In the genomic region with DNA sequence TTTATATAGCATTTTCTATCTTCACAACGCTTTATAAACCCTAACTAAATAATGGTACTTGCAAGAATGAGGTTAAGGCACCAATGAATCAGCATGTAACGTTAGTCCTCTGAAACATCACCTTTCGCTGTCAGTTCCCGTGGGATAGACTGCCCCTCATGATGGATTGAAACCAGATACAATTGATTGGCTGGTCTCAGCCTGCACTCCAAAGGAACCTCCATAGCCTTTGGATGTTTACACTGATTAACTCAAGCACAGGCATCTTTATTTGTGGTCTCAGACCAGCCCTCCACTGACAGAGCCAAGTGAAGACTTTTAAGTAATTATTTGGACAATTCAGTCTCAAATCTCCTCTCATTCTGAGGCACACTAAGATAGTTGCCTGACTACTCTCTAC, we compare ENCODE assay signal across 25 cellular contexts. TPM values are rescaled to one million over a fixed set of nuclear protein-coding genes. Genes with fewer than 3 reads are reported as not detected.
DNase-seq lines count a peak whose midpoint lies in the region; ATAC-seq and TF ChIP-seq lines count a peak whose summit lies in the region.
"Had no signal": no experiment of that assay in that cellular context is flagged by ENCODE, and none has a peak within 500 bp of the region (broad histone marks: within the 10 kb centered on the region; RNA-seq: fewer than 3 reads in every experiment).

No MANE protein-coding gene starts in this region.

- no peak overlapping the region for H3K4me3 Mint-ChIP-seq in GM23338
- no peak overlapping the region for H3K4me3 Mint-ChIP-seq in nephron progenitor cell
- H3K4me3 Mint-ChIP-seq: CD14-positive monocyte; CD4-positive, alpha-beta memory T cell; CD4-positive, CD25-positive, alpha-beta regulatory T cell; CD8-positive, alpha-beta memory T cell had no signal

- no peaks in the 10 kb centered on the region for H3K27me3 Mint-ChIP-seq in GM23338 (ENCODE audit: insufficient read depth, low read depth, poor library complexity)
- no peaks in the 10 kb centered on the region for H3K27me3 Mint-ChIP-seq in nephron progenitor cell (ENCODE audit: low read depth, poor library complexity)
- H3K27me3 Mint-ChIP-seq: CD4-positive, alpha-beta memory T cell; CD4-positive, CD25-positive, alpha-beta regulatory T cell; CD8-positive, alpha-beta memory T cell had no signal

- H3K4me1 Mint-ChIP-seq in GM23338 (peaks cover 6% of the 10 kb centered on the region; the same call in 2 of the 3 replicates), nephron progenitor cell (peaks cover 19% of the 10 kb centered on the region)
- H3K4me1 Mint-ChIP-seq: CD14-positive monocyte; CD4-positive, alpha-beta memory T cell; CD4-positive, CD25-positive, alpha-beta regulatory T cell; CD8-positive, alpha-beta memory T cell had no signal

- no peaks in the 10 kb centered on the region for H3K9me2 ChIP-seq in GM23338 (ENCODE audit: insufficient read depth)

- H3K4me2 ChIP-seq in GM23338, result no peak overlapping the region
- H3K4me2 ChIP-seq: BLaER1 had no signal

- POLR2A ChIA-PET in GM10248 (lab: Yijun Ruan, JAX), result no interaction called here

- no peaks in the 10 kb centered on the region for H4K20me1 ChIP-seq in GM23338 (replicated peaks; ENCODE audit: insufficient read depth)
- H4K20me1 ChIP-seq: BLaER1 had no signal

- no peaks in the 10 kb centered on the region for H3K27me3 ChIP-seq in GM23338 (ENCODE audit: insufficient read depth)
- H3K27me3 ChIP-seq: BE2C, BLaER1 had no signal

- H3K27ac Mint-ChIP-seq in GM23338, result peak overlapping the region; percentile 64
- H3K27ac Mint-ChIP-seq in nephron progenitor cell, result no peak overlapping the region
- H3K27ac Mint-ChIP-seq: CD14-positive monocyte; CD4-positive, alpha-beta memory T cell; CD4-positive, CD25-positive, alpha-beta regulatory T cell; CD8-positive, alpha-beta memory T cell had no signal

- CTCF ChIA-PET in GM10248 (lab: Yijun Ruan, JAX), result no interaction called here

- no peak overlapping the region; the same call in 1 of the 2 replicates for H2AFZ ChIP-seq in GM23338

- no peak overlapping the region for H3K4me3 ChIP-seq in GM23338
- H3K4me3 ChIP-seq: BLaER1, GM12878 had no signal

- DNase-seq in GM23338 (ENCODE audit: low spot score) (no peak), islet precursor cell (peak; percentile 54), nephron progenitor cell (peak; percentile 4), dedifferentiated amniotic fluid mesenchymal stem cell (ENCODE audit: extremely low spot score) (no peak), omental fat pad (ENCODE audit: low spot score) (no peak), GM10248 (ENCODE audit: extremely low spot score) (no peak)
- DNase-seq: 8988T; ACHN; BE2C; C1 segment of cervical spinal cord; CD4-positive, alpha-beta memory T cell; CD4-positive, CD25-positive, alpha-beta regulatory T cell; CD8-positive, alpha-beta memory T cell; COR-L47; DMS 273 treated with DMSO at 0.1 percent for 48 hours; DMS153; DMS53; DMS79; DND-41; EL; GF-D8 had no signal

- H3K4me1 ChIP-seq in GM23338 (ENCODE audit: insufficient read depth), result no peaks in the 10 kb centered on the region
- H3K4me1 ChIP-seq: BE2C, BLaER1 had no signal

- H3K36me3 ChIP-seq in GM23338 (ENCODE audit: insufficient read depth), result no peaks in the 10 kb centered on the region
- H3K36me3 ChIP-seq: BE2C, BLaER1 had no signal

- no peaks in the 10 kb centered on the region for H3K79me2 ChIP-seq in GM23338 (replicated peaks; ENCODE audit: insufficient read depth)

- H3K27ac ChIP-seq in GM23338 (ENCODE audit: low read depth), result no peak overlapping the region
- H3K27ac ChIP-seq: BLaER1 had no signal

- H3K9me3 Mint-ChIP-seq in GM23338 (no peaks in the 10 kb centered on the region), nephron progenitor cell (no peaks in the 10 kb centered on the region)

- no peaks in the 10 kb centered on the region for H3F3A ChIP-seq in GM23338 (replicated peaks; ENCODE audit: low read depth)

- ATAC-seq in GM23338 (no peak), HG02852 (IDR thresholded peaks at IDR 0.05; ENCODE audit: unreplicated experiment) (no peak), omental fat pad (ENCODE audit: low FRiP score) (no peak)
- ATAC-seq: GM12878 had no signal

- H3K36me3 Mint-ChIP-seq in GM23338 (ENCODE audit: low read depth) (no peaks in the 10 kb centered on the region), nephron progenitor cell (ENCODE audit: low read depth) (no peaks in the 10 kb centered on the region)
- H3K36me3 Mint-ChIP-seq: CD14-positive monocyte; CD4-positive, alpha-beta memory T cell; CD4-positive, CD25-positive, alpha-beta regulatory T cell; CD8-positive, alpha-beta memory T cell had no signal

- TF ChIP-seq CTCF in GM23338 (conservative IDR thresholded peaks at IDR 0.05; ENCODE audit: low read depth in 2 of 2) (no peak), nephron progenitor cell (IDR thresholded peaks at IDR 0.05) (no peak), omental fat pad (IDR thresholded peaks at IDR 0.05) (no peak), GM10248 (IDR thresholded peaks at IDR 0.05; ENCODE audit: control extremely low read depth, extremely low read depth, low read depth, missing control alignments) (no peak)

TF ChIP-seq in GM23338, 12 proteins besides CTCF, POLR2A, EP300 and RAD21 (continues in another document):
- no peak for TF ChIP-seq ETS1 (IDR thresholded peaks at IDR 0.05)
- no peak for TF ChIP-seq POLR2AphosphoS5 (IDR thresholded peaks at IDR 0.05; ENCODE audit: low read depth)
- no peak for TF ChIP-seq EZH2 (IDR thresholded peaks at IDR 0.05; ENCODE audit: low read depth, unreplicated experiment)
- TF ChIP-seq JUNB (IDR thresholded peaks at IDR 0.05; ENCODE audit: unreplicated experiment), result no peak
- no peak for TF ChIP-seq CREB1 (CRISPR knock-in tag; IDR thresholded peaks at IDR 0.05; ENCODE audit: low read depth)
- no peak for TF ChIP-seq ZNF114 (CRISPR knock-in tag; IDR thresholded peaks at IDR 0.05)

RNA-seq across cellular contexts. Expression of gene TENM2, which starts 26.8 kb away (rescaled TPM):
- 1.3 and 3.0 TPM in 2 replicates for total RNA-seq in GM23338 (2014; rRNA removed; shearing (Covaris generic))
- polyA plus RNA-seq in GM23338 (2016; fragmentation: Nextera tagmentation; extraction: Ambion mirVana), result 0.89 and 1.8 TPM in 2 replicates
- 1 to 10 TPM in 1 of 4 donors, under 1 TPM in 2, not detected in 1; 0.24 to 2.2 (median 0.32) TPM for total RNA-seq in omental fat pad
- total RNA-seq: CD4-positive, alpha-beta memory T cell; CD4-positive, CD25-positive, alpha-beta regulatory T cell had no signal
- polyA plus RNA-seq: CD14-positive monocyte; CD4-positive, alpha-beta memory T cell; CD4-positive, CD25-positive, alpha-beta regulatory T cell; CD8-positive, alpha-beta memory T cell had no signal

Comparison
In these comparisons a context has a peak if more than half of its experiments do, and no peak if none do; other contexts are left out.
1. DNase-seq: peak in islet precursor cell (single experiment) and nephron progenitor cell (single experiment); none in GM23338 (single experiment), dedifferentiated amniotic fluid mesenchymal stem cell (single experiment), omental fat pad (single experiment) and GM10248 (single experiment).